Comparison of ENCODE assay signal across 10 cellular contexts in genomic region chr12:124856132-124856841, GRCh38. TPM values are rescaled to one million over a fixed set of nuclear protein-coding genes. Genes with fewer than 3 reads are reported as not detected.
DNase-seq lines count a peak whose midpoint lies in the region; TF ChIP-seq lines count a peak whose summit lies in the region.
"Had no signal": no experiment of that assay in that cellular context is flagged by ENCODE, and none has a peak within 500 bp of the region (broad histone marks: within the 10 kb centered on the region; RNA-seq: fewer than 3 reads in every experiment).

No MANE protein-coding gene starts in this region.

- H3K27ac ChIP-seq in OCI-LY1 (ENCODE audit: low read depth, low read length, poor library complexity, severe bottlenecking) (no peak overlapping the region), cardiac muscle cell (peak overlapping the region; percentile 86), skeletal muscle tissue (ENCODE audit: low read depth, low read length) (peak overlapping the region; percentile 67)
- H3K27ac ChIP-seq: KMS-11 had no signal

- H3K36me3 Mint-ChIP-seq in progenitor cell of endocrine pancreas (ENCODE audit: insufficient read depth), result no peaks in the 10 kb centered on the region

- H3K9me3 Mint-ChIP-seq in progenitor cell of endocrine pancreas (ENCODE audit: low read depth), result no peaks in the 10 kb centered on the region

- no peak overlapping the region for H3K4me3 Mint-ChIP-seq in progenitor cell of endocrine pancreas (ENCODE audit: low read depth)

- H3F3A ChIP-seq in OCI-LY1 (ENCODE audit: insufficient read depth, low read length), result no peaks in the 10 kb centered on the region

- in situ Hi-C loops in GM13976 (cut with MboI; ENCODE audit: low sequenced_read_pairs, unreplicated experiment), result no loop called here

- no peak overlapping the region for H3K27ac Mint-ChIP-seq in progenitor cell of endocrine pancreas

- peaks cover 15% of the 10 kb centered on the region for H3K4me1 Mint-ChIP-seq in progenitor cell of endocrine pancreas (ENCODE audit: low read depth)

- peak; percentile 62 for DNase-seq in GM13976 (ENCODE audit: low spot score)
- peak in 1 of 2 donors; percentile 51 for DNase-seq in cardiac muscle cell (ENCODE audit: low read depth in 1 of 2, low spot score in 1 of 2)
- no peak for DNase-seq in NCI-H510A treated with DMSO at 0.1 percent for 48 hours (lab: John Stamatoyannopoulos, UW)
- no peak for DNase-seq in progenitor cell of endocrine pancreas (ENCODE audit: low spot score, unreplicated experiment)
- no peak for DNase-seq in NCI-H2227 (lab: John Stamatoyannopoulos, UW; ENCODE audit: unreplicated experiment)
- DNase-seq: NCI-H2081 treated with DMSO at 0.1 percent for 48 hours, upper lobe of left lung had no signal

- H3K9ac ChIP-seq in OCI-LY1 (ENCODE audit: low read length) (no peak overlapping the region), skeletal muscle tissue (ENCODE audit: low read depth in 1 of 3, low read length in 3 of 3) (peak overlapping the region; percentile 28 to 79 (median 72))
- H3K9ac ChIP-seq: KMS-11 had no signal

- no peaks in the 10 kb centered on the region for H3K9me2 ChIP-seq in OCI-LY1 (ENCODE audit: low read depth, low read length)

- H3K4me3 ChIP-seq in OCI-LY1 (ENCODE audit: low read depth, low read length, poor library complexity, severe bottlenecking), result no peak overlapping the region
- H3K4me3 ChIP-seq in cardiac muscle cell, result no peak overlapping the region
- peak overlapping the region; percentile 45 to 64 (median 57) for H3K4me3 ChIP-seq in skeletal muscle tissue (ENCODE audit: low read length in 3 of 3)
- H3K4me3 ChIP-seq: upper lobe of left lung had no signal

- peaks cover 7% of the 10 kb centered on the region; the same call in 1 of the 2 replicates for H3K27me3 ChIP-seq in OCI-LY1 (ENCODE audit: insufficient read depth, low read length)
- no peaks in the 10 kb centered on the region for H3K27me3 ChIP-seq in cardiac muscle cell
- no peaks in the 10 kb centered on the region for H3K27me3 ChIP-seq in skeletal muscle tissue (ENCODE audit: control insufficient read depth in 3 of 3, insufficient read depth in 3 of 3, low read length in 3 of 3)
- H3K27me3 ChIP-seq: upper lobe of left lung had no signal

- H2AFZ ChIP-seq in OCI-LY1 (ENCODE audit: low read length), result no peak overlapping the region

- H3K27me3 Mint-ChIP-seq in progenitor cell of endocrine pancreas, result peaks cover 11% of the 10 kb centered on the region

- H4K20me1 ChIP-seq in OCI-LY1 (ENCODE audit: insufficient read depth, low read length), result no peaks in the 10 kb centered on the region

- no peaks in the 10 kb centered on the region for H3K4me1 ChIP-seq in OCI-LY1 (ENCODE audit: insufficient read depth, low read length, severe bottlenecking)
- peaks cover 26% of the 10 kb centered on the region for H3K4me1 ChIP-seq in cardiac muscle cell (ENCODE audit: low read depth)
- peaks cover 28 to 50% (median 34%) of the 10 kb centered on the region in 3 donors for H3K4me1 ChIP-seq in skeletal muscle tissue (ENCODE audit: control insufficient read depth in 3 of 3, insufficient read depth in 3 of 3, low read length in 3 of 3)

- H3K9me3 ChIP-seq in OCI-LY1 (ENCODE audit: low read length), result no peaks in the 10 kb centered on the region
- no peaks in the 10 kb centered on the region for H3K9me3 ChIP-seq in cardiac muscle cell (ENCODE audit: low read depth)
- H3K9me3 ChIP-seq in skeletal muscle tissue (ENCODE audit: control insufficient read depth in 3 of 3, low read length in 3 of 3), result no peaks in the 10 kb centered on the region
- H3K9me3 ChIP-seq: upper lobe of left lung had no signal

- H3K36me3 ChIP-seq in OCI-LY1 (ENCODE audit: insufficient read depth, low read length), result no peaks in the 10 kb centered on the region
- H3K36me3 ChIP-seq in cardiac muscle cell, result no peaks in the 10 kb centered on the region
- peaks cover 0 to 6% (median 0%) of the 10 kb centered on the region in 3 donors for H3K36me3 ChIP-seq in skeletal muscle tissue (ENCODE audit: control insufficient read depth in 3 of 3, insufficient read depth in 3 of 3, low read length in 3 of 3)
- H3K36me3 ChIP-seq: upper lobe of left lung had no signal

- H3K4me2 ChIP-seq in OCI-LY1 (ENCODE audit: low read length), result no peak overlapping the region
- H3K4me2 ChIP-seq: KMS-11 had no signal

- no peaks in the 10 kb centered on the region for H3K79me2 ChIP-seq in OCI-LY1 (ENCODE audit: insufficient read depth, low read length)

- TF ChIP-seq CTCF in GM13976 (IDR thresholded peaks at IDR 0.05; ENCODE audit: borderline replicate concordance, control extremely low read depth, extremely low read depth, insufficient read depth, missing control alignments) (peak; percentile 35), OCI-LY1 (IDR thresholded peaks at IDR 0.05; ENCODE audit: low read length) (peak; percentile 41), cardiac muscle cell (IDR thresholded peaks at IDR 0.05; ENCODE audit: low read depth, low read length) (peak; percentile 7), progenitor cell of endocrine pancreas (IDR thresholded peaks at IDR 0.05; ENCODE audit: unreplicated experiment) (no peak)

RNA-seq across cellular contexts. Expression of gene SCARB1, which starts 7.4 kb away (rescaled TPM):
- total RNA-seq in cardiac muscle cell, result 37.7 and 37.9 TPM in 2 replicates
- polyA plus RNA-seq in cardiac muscle cell, result 42.5 and 46.3 TPM in 2 replicates
- total RNA-seq in skeletal muscle tissue, result 5.2 TPM
- total RNA-seq in progenitor cell of endocrine pancreas, result 20.6 and 21.5 TPM in 2 replicates

RNA-seq across cellular contexts. Expression of gene UBC, which starts 58.2 kb away (rescaled TPM):
- 831 and 1,139 TPM in 2 replicates for total RNA-seq in cardiac muscle cell
- polyA plus RNA-seq in cardiac muscle cell, result 897 and 1,281 TPM in 2 replicates
- 1,198 TPM for total RNA-seq in skeletal muscle tissue
- total RNA-seq in progenitor cell of endocrine pancreas, result 630 and 645 TPM in 2 replicates

Comparison
In these comparisons a context has a peak if more than half of its experiments do, and no peak if none do; other contexts are left out.
1. H3K4me3 ChIP-seq: peak in skeletal muscle tissue (3 of 3); none in OCI-LY1 (single experiment) and cardiac muscle cell (single experiment).